Comparison of ENCODE assay signal across 26 cellular contexts in genomic region chr22:31915499-31916065, GRCh38.
"Had no signal": no experiment of that assay in that cellular context is flagged by ENCODE, and none has a peak within 500 bp of the region (broad histone marks: within the 10 kb centered on the region; RNA-seq: fewer than 3 reads in every experiment).

No MANE protein-coding gene starts in this region.

- H3K9me3 ChIP-seq: ascending aorta, esophagus squamous epithelium, right atrium auricular region, spleen, testis, upper lobe of left lung, vagina had no signal

- H3K27ac ChIP-seq: ascending aorta, cardiac muscle cell, epithelial cell of prostate, esophagus squamous epithelium, right atrium auricular region, spleen, testis, upper lobe of left lung, vagina had no signal

- H3K4me1 Mint-ChIP-seq: mesothelial cell of epicardium had no signal

- H3K4me3 Mint-ChIP-seq: activated naive CD4-positive, alpha-beta T cell treated with anti-CD3 and anti-CD28 coated beads for 36 hours; activated naive CD8-positive, alpha-beta T cell treated with anti-CD3 and anti-CD28 coated beads for 36 hours; activated T-helper 1 cell treated with anti-CD3 and anti-CD28 coated beads, Interleukin-12 subunit alpha, Interleukin-12 subunit beta, Interleukin-2, Interleukin-4 antibody, amounts not matched to agents 30 ng/mL and 10 ng/mL and 1 ng/mL, durations not matched to agents 14 hours and 24 hours and 36 hours; brain; mesothelial cell of epicardium; neural crest cell had no signal

- H3K4me3 ChIP-seq: ascending aorta, cardiac muscle cell, esophagus squamous epithelium, right atrium auricular region, spleen, testis, upper lobe of left lung, vagina had no signal

- H3K36me3 ChIP-seq: cardiac muscle cell, right atrium auricular region had no signal

- H3K36me3 Mint-ChIP-seq: activated naive CD8-positive, alpha-beta T cell treated with anti-CD3 and anti-CD28 coated beads for 36 hours; mesothelial cell of epicardium had no signal

- ATAC-seq: naive thymus-derived CD8-positive, alpha-beta T cell; stimulated activated naive CD8-positive, alpha-beta T cell treated with anti-CD3 and anti-CD28 coated beads, Interleukin-15, Interleukin-2, amounts not matched to agents 100 U/mL and 50 U/mL, for 24 hours had no signal

- DNase-seq: activated CD4-positive, alpha-beta T cell treated with anti-CD3 and anti-CD28 coated beads for 4 hours; activated CD4-positive, alpha-beta T cell treated with anti-CD3 and anti-CD28 coated beads, Interleukin-2, amount 50 U/mL, for 4 hours; activated CD8-positive, alpha-beta memory T cell treated with anti-CD3 and anti-CD28 coated beads, Interleukin-2, amount 50 U/mL, for 4 hours; activated effector memory CD4-positive, alpha-beta T cell treated with anti-CD3 and anti-CD28 coated beads, Interleukin-2, amount 50 U/mL, for 16 hours; activated naive CD4-positive, alpha-beta T cell treated with anti-CD3 and anti-CD28 coated beads for 36 hours; activated naive CD8-positive, alpha-beta T cell treated with anti-CD3 and anti-CD28 coated beads for 36 hours; activated T-cell treated with anti-CD3 and anti-CD28 coated beads, Interleukin-2, amount 50 U/mL, for 1 hour; effector CD4-positive, alpha-beta T cell; esophagus squamous epithelium; foreskin melanocyte; mammary epithelial cell; naive thymus-derived CD8-positive, alpha-beta T cell; occipital lobe; spleen; stimulated activated naive CD8-positive, alpha-beta T cell treated with anti-CD3 and anti-CD28 coated beads, Interleukin-15, Interleukin-2, amounts not matched to agents 100 U/mL and 50 U/mL, for 24 hours; testis; upper lobe of left lung had no signal

- H3K27ac Mint-ChIP-seq: activated naive CD4-positive, alpha-beta T cell treated with anti-CD3 and anti-CD28 coated beads for 36 hours; activated naive CD8-positive, alpha-beta T cell treated with anti-CD3 and anti-CD28 coated beads for 36 hours; activated T-helper 1 cell treated with anti-CD3 and anti-CD28 coated beads, Interleukin-12 subunit alpha, Interleukin-12 subunit beta, Interleukin-2, Interleukin-4 antibody, amounts not matched to agents 30 ng/mL and 10 ng/mL and 1 ng/mL, durations not matched to agents 14 hours and 24 hours and 36 hours; brain; mesothelial cell of epicardium; naive thymus-derived CD8-positive, alpha-beta T cell had no signal

- H3K27me3 Mint-ChIP-seq: activated naive CD8-positive, alpha-beta T cell treated with anti-CD3 and anti-CD28 coated beads for 36 hours; naive thymus-derived CD8-positive, alpha-beta T cell had no signal

- H3K27me3 ChIP-seq: ascending aorta, cardiac muscle cell, esophagus squamous epithelium, right atrium auricular region, spleen, testis, upper lobe of left lung, vagina had no signal

- H3K4me1 ChIP-seq: ascending aorta, esophagus squamous epithelium, right atrium auricular region, testis, vagina had no signal

- H3K9me3 Mint-ChIP-seq: activated naive CD4-positive, alpha-beta T cell treated with anti-CD3 and anti-CD28 coated beads for 36 hours; activated naive CD8-positive, alpha-beta T cell treated with anti-CD3 and anti-CD28 coated beads for 36 hours; activated T-helper 1 cell treated with anti-CD3 and anti-CD28 coated beads, Interleukin-12 subunit alpha, Interleukin-12 subunit beta, Interleukin-2, Interleukin-4 antibody, amounts not matched to agents 30 ng/mL and 10 ng/mL and 1 ng/mL, durations not matched to agents 14 hours and 24 hours and 36 hours; brain; mesothelial cell of epicardium; naive thymus-derived CD8-positive, alpha-beta T cell; neural crest cell had no signal
